8 cellular contexts compared by ENCODE assay signal in genomic region chr1:47437518-47438320, GRCh38. TPM values are rescaled to one million over a fixed set of nuclear protein-coding genes. Genes with fewer than 3 reads are reported as not detected.
DNase-seq lines count a peak whose midpoint lies in the region; ATAC-seq lines count a peak whose summit lies in the region.

Gene FOXD2, plus strand, starts transcription at chr1:47438044. Its CDS starts 92 bp downstream, at chr1:47438136.

- ATAC-seq in GM19328 (IDR thresholded peaks at IDR 0.05; ENCODE audit: unreplicated experiment) (peak; percentile 86), HG03460 (IDR thresholded peaks at IDR 0.05; ENCODE audit: unreplicated experiment) (peak; percentile 74)

- H3K27me3 ChIP-seq in CD4-positive, alpha-beta memory T cell (ENCODE audit: insufficient read depth, low read length): peaks cover 18% of the 10 kb centered on the region
- H3K27me3 ChIP-seq in effector memory CD4-positive, alpha-beta T cell (replicated peaks; ENCODE audit: control insufficient read depth, insufficient read depth, low read length, poor library complexity, severe bottlenecking): peaks cover 28% of the 10 kb centered on the region

- H3K27me3 Mint-ChIP-seq in CD4-positive, alpha-beta memory T cell: peaks cover 4 to 5% of the 10 kb centered on the region in 2 donors
- peaks cover 12% of the 10 kb centered on the region for H3K27me3 Mint-ChIP-seq in activated CD4-positive, alpha-beta memory T cell treated with anti-CD3 and anti-CD28 coated beads for 36 hours

- peak; percentile 92 to 96 (median 93) for DNase-seq in CD4-positive, alpha-beta memory T cell
- peak; percentile 90 for DNase-seq in NCI-H748 (lab: John Stamatoyannopoulos, UW; ENCODE audit: unreplicated experiment)
- peak; percentile 93 for DNase-seq in activated CD4-positive, alpha-beta memory T cell treated with anti-CD3 and anti-CD28 coated beads for 36 hours
- peak; percentile 86 to 91 (median 87) for DNase-seq in effector memory CD4-positive, alpha-beta T cell
- peak; percentile 95 for DNase-seq in mesenteric fat pad (ENCODE audit: low spot score)
- DNase-seq in stimulated activated CD8-positive, alpha-beta memory T cell treated with anti-CD3 and anti-CD28 coated beads, Interleukin-15, amount 100 ng/mL, for 4 hours (ENCODE audit: low read depth in 2 of 2): peak; percentile 81 to 85

- no peaks in the 10 kb centered on the region for H3K36me3 ChIP-seq in CD4-positive, alpha-beta memory T cell (ENCODE audit: insufficient read depth, low read length)
- H3K36me3 ChIP-seq in effector memory CD4-positive, alpha-beta T cell (ENCODE audit: control insufficient read depth, insufficient read depth, low read length): no peaks in the 10 kb centered on the region

- peak within 1 kb of the TSS; percentile 88 to 94 (median 92) for H3K4me3 Mint-ChIP-seq in CD4-positive, alpha-beta memory T cell
- H3K4me3 Mint-ChIP-seq in activated CD4-positive, alpha-beta memory T cell treated with anti-CD3 and anti-CD28 coated beads for 36 hours: peak within 1 kb of the TSS; percentile 95

- intact Hi-C loops in CD4-positive, alpha-beta memory T cell (cut with micrococcal nuclease): loop anchor here (1.0 kb wide), 3 partner anchors 103 to 289 kb away; partner anchors contain the start of gene STIL
- intact Hi-C loops in activated CD4-positive, alpha-beta memory T cell treated with anti-CD3 and anti-CD28 coated beads for 36 hours (cut with micrococcal nuclease): loop anchor here (2.0 to 5.0 kb wide), 5 partner anchors 49 to 273 kb away; partner anchors contain the start of gene TAL1

- peak within 1 kb of the TSS; percentile 46 for H3K27ac ChIP-seq in CD4-positive, alpha-beta memory T cell (ENCODE audit: low read depth, low read length)
- H3K27ac ChIP-seq in effector memory CD4-positive, alpha-beta T cell (ENCODE audit: insufficient read depth, low read length, poor library complexity, severe bottlenecking): peak within 1 kb of the TSS; percentile 55

- peak within 1 kb of the TSS; percentile 86 to 97 (median 91) for H3K27ac Mint-ChIP-seq in CD4-positive, alpha-beta memory T cell
- H3K27ac Mint-ChIP-seq in activated CD4-positive, alpha-beta memory T cell treated with anti-CD3 and anti-CD28 coated beads for 36 hours: peak within 1 kb of the TSS; percentile 69

- peaks cover 0 to 8% of the 10 kb centered on the region in 2 donors for H3K36me3 Mint-ChIP-seq in CD4-positive, alpha-beta memory T cell
- H3K36me3 Mint-ChIP-seq in activated CD4-positive, alpha-beta memory T cell treated with anti-CD3 and anti-CD28 coated beads for 36 hours: peaks cover 10% of the 10 kb centered on the region

- peak within 1 kb of the TSS; percentile 55 to 75 for H3K4me3 ChIP-seq in CD4-positive, alpha-beta memory T cell (ENCODE audit: low read length in 2 of 2)
- H3K4me3 ChIP-seq in effector memory CD4-positive, alpha-beta T cell (ENCODE audit: insufficient read depth, low read depth, low read length, poor library complexity, severe bottlenecking): peak within 1 kb of the TSS; percentile 58

- no peaks in the 10 kb centered on the region for H3K9me3 ChIP-seq in CD4-positive, alpha-beta memory T cell (ENCODE audit: control insufficient read depth in 1 of 2, low read length in 2 of 2)
- no peaks in the 10 kb centered on the region for H3K9me3 ChIP-seq in effector memory CD4-positive, alpha-beta T cell (ENCODE audit: control insufficient read depth, low read length)

- peaks cover 0 to 2% (median 0%) of the 10 kb centered on the region in 8 donors for H3K9me3 Mint-ChIP-seq in CD4-positive, alpha-beta memory T cell
- no peaks in the 10 kb centered on the region for H3K9me3 Mint-ChIP-seq in activated CD4-positive, alpha-beta memory T cell treated with anti-CD3 and anti-CD28 coated beads for 36 hours

- CTCF ChIA-PET in CD4-positive, alpha-beta memory T cell (lab: Charles Lee; ENCODE audit: partially characterized antibody): interaction anchor here (0.6 to 9.7 kb wide), 35 partner anchors 8 to 289 kb away, joined by 3 to 138 read pairs (median 4); partner anchors contain the start of genes CMPK1 and STIL
- CTCF ChIA-PET in activated CD4-positive, alpha-beta memory T cell treated with anti-CD3 and anti-CD28 coated beads for 36 hours (lab: Charles Lee): interaction anchor here (0.6 to 10.6 kb wide), 57 partner anchors 8 to 315 kb away, joined by 3 to 237 read pairs (median 4); partner anchors contain the start of genes CMPK1 and STIL

- peaks cover 10 to 33% (median 24%) of the 10 kb centered on the region in 4 donors for H3K4me1 Mint-ChIP-seq in CD4-positive, alpha-beta memory T cell
- peaks cover 25% of the 10 kb centered on the region for H3K4me1 Mint-ChIP-seq in activated CD4-positive, alpha-beta memory T cell treated with anti-CD3 and anti-CD28 coated beads for 36 hours (ENCODE audit: low read depth)

- POLR2A ChIA-PET in CD4-positive, alpha-beta memory T cell (lab: Charles Lee; ENCODE audit: partially characterized antibody): interaction anchor here (0.8 to 2.2 kb wide), 8 partner anchors 9 to 288 kb away, joined by 3 to 18 read pairs (median 3); partner anchors contain the start of genes CMPK1 and STIL
- POLR2A ChIA-PET in activated CD4-positive, alpha-beta memory T cell treated with anti-CD3 and anti-CD28 coated beads for 36 hours (lab: Charles Lee): interaction anchor here (1.1 to 1.3 kb wide), 3 partner anchors 12 to 124 kb away, joined by 3 to 7 read pairs (median 3); partner anchors contain the start of genes CMPK1 and STIL

- peaks cover 20% of the 10 kb centered on the region for H3K4me1 ChIP-seq in CD4-positive, alpha-beta memory T cell (ENCODE audit: insufficient read depth, low read length)
- H3K4me1 ChIP-seq in effector memory CD4-positive, alpha-beta T cell (ENCODE audit: control insufficient read depth, insufficient read depth, low read length, poor library complexity, severe bottlenecking): peaks cover 20% of the 10 kb centered on the region

RNA-seq across cellular contexts. Expression of gene FOXD2, which starts in this region (rescaled TPM):
- under 1 TPM; 0.64 to 0.73 TPM for total RNA-seq in CD4-positive, alpha-beta memory T cell
- polyA plus RNA-seq in CD4-positive, alpha-beta memory T cell: under 1 TPM; 0.07 to 0.11 TPM
- total RNA-seq in activated CD4-positive, alpha-beta memory T cell treated with anti-CD3 and anti-CD28 coated beads for 36 hours: under 1 TPM; 0.10 to 0.26 TPM
- total RNA-seq in mesenteric fat pad: 0.13 TPM

Comparison
In these comparisons a context has a peak if more than half of its experiments do, and no peak if none do; other contexts are left out.
1. Peak in every context shown above with its lines: DNase-seq, ATAC-seq, H3K4me3 ChIP-seq and H3K27ac ChIP-seq.
2. Peak in DNase-seq, H3K4me3 ChIP-seq and H3K27ac ChIP-seq in CD4-positive, alpha-beta memory T cell; RNA of the gene not detected or under 1 TPM.
3. Peak in DNase-seq in activated CD4-positive, alpha-beta memory T cell treated with anti-CD3 and anti-CD28 coated beads for 36 hours; RNA of the gene not detected or under 1 TPM.
4. Peak in DNase-seq in mesenteric fat pad; RNA of the gene not detected or under 1 TPM.